ENCODE assay signal across 10 cellular contexts in genomic region chr4:26161030-26161824, GRCh38.
DNase-seq lines count a peak whose midpoint lies in the region; ATAC-seq, FAIRE-seq and TF ChIP-seq lines count a peak whose summit lies in the region.
"Had no signal": no experiment of that assay in that cellular context is flagged by ENCODE, and none has a peak within 500 bp of the region (broad histone marks: within the 10 kb centered on the region; RNA-seq: fewer than 3 reads in every experiment).

No MANE protein-coding gene starts in this region.

- no peak for ATAC-seq in HG03521 (IDR thresholded peaks at IDR 0.05; ENCODE audit: unreplicated experiment)

- no peak for TF ChIP-seq POLR2A in GM12891 (IDR thresholded peaks at IDR 0.05; ENCODE audit: low read depth, low read length)

- FAIRE-seq in GM12891 (lab: Jason Lieb, UNC), result peak; percentile 74

- no peak overlapping the region for H3K27ac ChIP-seq in OCI-LY1 (ENCODE audit: low read depth, low read length, poor library complexity, severe bottlenecking)

- no peaks in the 10 kb centered on the region for H3K9me3 ChIP-seq in OCI-LY1 (ENCODE audit: low read length)

- TF ChIP-seq CTCF in AG10803 (conservative IDR thresholded peaks at IDR 0.05; ENCODE audit: low read length), result peak; percentile 25
- TF ChIP-seq CTCF in OCI-LY1 (IDR thresholded peaks at IDR 0.05; ENCODE audit: low read length), result peak; percentile 11; the same call in 1 of the 2 replicates
- peak; percentile 28 for TF ChIP-seq CTCF in fibroblast of the aortic adventitia (IDR thresholded peaks at IDR 0.05; ENCODE audit: insufficient read depth, low read length)

- H3F3A ChIP-seq in OCI-LY1 (ENCODE audit: insufficient read depth, low read length), result no peaks in the 10 kb centered on the region

- H4K20me1 ChIP-seq in OCI-LY1 (ENCODE audit: insufficient read depth, low read length), result no peaks in the 10 kb centered on the region

- no peak overlapping the region for H3K9ac ChIP-seq in OCI-LY1 (ENCODE audit: low read length)

- no peaks in the 10 kb centered on the region for H3K4me1 ChIP-seq in OCI-LY1 (ENCODE audit: insufficient read depth, low read length, severe bottlenecking)

- DNase-seq in AG10803 (ENCODE audit: low read depth) (no peak), GM12891 (ENCODE audit: insufficient read length, low spot score) (no peak), fibroblast of the aortic adventitia (ENCODE audit: low read depth) (no peak), mesenteric fat pad (ENCODE audit: low spot score) (no peak), hepatic stellate cell (ENCODE audit: low spot score) (no peak), medulla oblongata (ENCODE audit: extremely low spot score) (no peak)
- DNase-seq: naive B cell, NCI-H774 had no signal

- no peak overlapping the region for H3K4me2 ChIP-seq in OCI-LY1 (ENCODE audit: low read length)

- H3K79me2 ChIP-seq in OCI-LY1 (ENCODE audit: insufficient read depth, low read length), result no peaks in the 10 kb centered on the region

- no peak overlapping the region for H3K4me3 ChIP-seq in AG10803 (ENCODE audit: low read length)
- no peak overlapping the region for H3K4me3 ChIP-seq in OCI-LY1 (ENCODE audit: low read depth, low read length, poor library complexity, severe bottlenecking)
- H3K4me3 ChIP-seq in fibroblast of the aortic adventitia (ENCODE audit: low read depth, low read length), result no peak overlapping the region

- H3K9me2 ChIP-seq in OCI-LY1 (ENCODE audit: low read depth, low read length), result no peaks in the 10 kb centered on the region

- H3K27me3 ChIP-seq in OCI-LY1 (ENCODE audit: insufficient read depth, low read length), result no peaks in the 10 kb centered on the region

- H2AFZ ChIP-seq in OCI-LY1 (ENCODE audit: low read length), result no peak overlapping the region

- H3K36me3 ChIP-seq in OCI-LY1 (ENCODE audit: insufficient read depth, low read length), result no peaks in the 10 kb centered on the region

TF ChIP-seq in GM12891, 5 proteins besides CTCF, POLR2A, EP300 and RAD21:
- TF ChIP-seq SPI1 (IDR thresholded peaks at IDR 0.05; ENCODE audit: low read depth, low read length), result no peak
- no peak for TF ChIP-seq PAX5 (IDR thresholded peaks at IDR 0.05; ENCODE audit: insufficient read depth, low read length, severe bottlenecking)
- no peak for TF ChIP-seq POU2F2 (IDR thresholded peaks at IDR 0.05; ENCODE audit: low read depth, low read length)
- TF ChIP-seq TAF1 (IDR thresholded peaks at IDR 0.05; ENCODE audit: low read depth, low read length), result no peak
- TF ChIP-seq POLR2AphosphoS5 (IDR thresholded peaks at IDR 0.05; ENCODE audit: low read depth, low read length), result no peak
TF ChIP-seq in GM12891: peak in this region for 0.
